In the genomic region with DNA sequence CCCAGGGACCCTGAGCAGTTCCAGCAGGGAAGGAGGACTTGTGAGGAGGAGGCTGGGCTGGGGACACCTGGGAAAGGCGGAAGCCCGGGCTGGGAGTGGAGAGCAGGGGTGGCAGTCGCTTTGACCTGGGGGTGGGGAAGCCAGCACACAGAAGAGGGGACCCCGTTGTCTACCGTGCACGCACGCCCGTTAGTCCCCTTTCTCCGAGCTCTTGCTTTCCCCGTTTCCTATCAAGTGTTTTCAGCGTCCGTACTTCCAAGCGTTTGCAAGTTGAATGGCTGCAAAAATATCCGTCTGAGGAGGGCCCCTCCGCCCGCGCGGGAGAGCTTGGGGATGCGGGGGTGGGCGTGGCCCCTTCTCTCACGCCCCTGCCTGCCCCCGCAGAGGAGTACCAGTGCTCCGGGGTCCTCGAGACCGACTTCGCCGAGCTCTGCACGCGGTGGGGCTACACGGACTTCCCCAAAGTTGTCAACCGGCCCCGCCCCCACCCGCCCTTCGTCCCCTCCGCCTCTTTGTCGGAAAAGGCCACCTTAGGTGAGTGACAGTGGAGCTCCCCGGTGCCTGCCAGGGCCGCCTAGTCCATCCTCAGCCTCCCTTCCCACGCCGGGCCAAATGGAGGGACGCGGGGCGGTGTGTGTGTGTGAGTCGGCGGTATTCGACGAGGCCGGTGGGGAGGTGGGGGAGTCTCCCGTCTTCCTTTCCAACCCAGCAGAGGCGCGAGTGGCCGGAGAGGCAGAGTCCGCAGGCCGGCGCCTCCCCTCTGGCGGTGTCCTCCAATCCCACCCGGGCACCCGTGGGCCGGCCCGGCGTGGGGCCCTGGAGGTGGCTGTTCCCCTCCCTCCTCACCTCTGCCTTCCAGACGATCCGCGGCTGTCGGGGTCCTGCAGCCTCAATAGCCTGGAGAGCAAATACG, we compare ENCODE assay signal across 15 cellular contexts. TPM values are rescaled to one million over a fixed set of nuclear protein-coding genes. Genes with fewer than 3 reads are reported as not detected.
DNase-seq lines count a peak whose midpoint lies in the region; ATAC-seq, FAIRE-seq and TF ChIP-seq lines count a peak whose summit lies in the region.
"Had no signal": no experiment of that assay in that cellular context is flagged by ENCODE, and none has a peak within 500 bp of the region (broad histone marks: within the 10 kb centered on the region; RNA-seq: fewer than 3 reads in every experiment).

No MANE protein-coding gene starts in this region.

- no peak for FAIRE-seq in GM12878 (lab: Jason Lieb, UNC)
- FAIRE-seq: GM18507 had no signal

- DNase-seq in Right ventricle myocardium superior (peak; percentile 37), left ventricle myocardium superior (no peak), GM12878 (ENCODE audit: low read depth, low spot score) (no peak), left kidney (ENCODE audit: low read depth, low spot score) (peak; percentile 71), GM13977 (ENCODE audit: low spot score) (no peak), NOMO-1 treated with dmso at 0.1 percent for 144 hours (lab: John Stamatoyannopoulos, UW; ENCODE audit: unreplicated experiment) (no peak), dorsolateral prefrontal cortex (no peak)
- DNase-seq: activated CD4-positive, alpha-beta T cell treated with anti-CD3 and anti-CD28 coated beads, Interleukin-2, amount 50 U/mL, for 1 hour; activated gamma-delta T cell treated with Interleukin-2 at 50 U/mL for 16 hours; central memory CD4-positive, alpha-beta T cell; NCI-H187 treated with DMSO at 0.1 percent for 48 hours had no signal

- H3K4me1 ChIP-seq in GM12878 (ENCODE audit: control insufficient read depth, insufficient read depth, low read length) = no peaks in the 10 kb centered on the region
- peaks cover 25% of the 10 kb centered on the region for H3K4me1 ChIP-seq in stomach smooth muscle (ENCODE audit: control insufficient read depth, insufficient read depth, low read length)

- ATAC-seq in Right ventricle myocardium superior (ENCODE audit: poor library complexity) (no peak), left ventricle myocardium superior (no peak), GM12878 (no peak)

- POLR2A ChIA-PET in GM12878 (lab: Charles Lee) = interaction anchor here (0.7 kb wide), 1 partner anchor 789 kb away, joined by 3 read pairs; no protein-coding TSS in a partner anchor

- WGBS in GM12878 (ENCODE audit: insufficient coverage, insufficient replicate concordance, low lambda C conversion rate, missing lambda C conversion rate) = 36% methylated on average over 55 of the region's 66 CpGs

- no peak overlapping the region for H2AFZ ChIP-seq in GM12878 (ENCODE audit: control insufficient read depth, low read depth, low read length)

- TF ChIP-seq CTCF in GM12878 (IDR thresholded peaks at IDR 0.05 in 2 of 3, conservative IDR thresholded peaks at IDR 0.05 in 1 of 3; ENCODE audit: control insufficient read depth in 2 of 3, extremely low read depth in 1 of 3, insufficient read depth in 1 of 3, low read depth in 3 of 3, low read length in 3 of 3) = no peak
- no peak for TF ChIP-seq CTCF in GM13977 (IDR thresholded peaks at IDR 0.05; ENCODE audit: extremely low read depth, insufficient read depth, missing control alignments)
- TF ChIP-seq CTCF in dorsolateral prefrontal cortex (IDR thresholded peaks at IDR 0.05 in 54 of 56, conservative IDR thresholded peaks at IDR 0.05 in 2 of 56; ENCODE audit: low read depth in 1 of 56, partially characterized antibody in 56 of 56) = no peak

- H3K36me3 ChIP-seq in GM12878 (ENCODE audit: control insufficient read depth in 2 of 2, insufficient read depth in 2 of 2, low read length in 1 of 2) = no peaks in the 10 kb centered on the region
- no peaks in the 10 kb centered on the region for H3K36me3 ChIP-seq in stomach smooth muscle (ENCODE audit: control insufficient read depth in 2 of 2, insufficient read depth in 2 of 2, low read length in 2 of 2)
- H3K36me3 ChIP-seq: neutrophil had no signal

- SMC1A ChIA-PET in GM12878 (lab: Charles Lee; ENCODE audit: uncharacterized antibody, unreplicated experiment) = no interaction called here

- H4K20me1 ChIP-seq in GM12878 (ENCODE audit: control insufficient read depth, insufficient read depth) = no peaks in the 10 kb centered on the region

- intact Hi-C loops in Right ventricle myocardium superior (cut with DNase I) = no loop called here
- intact Hi-C loops in left ventricle myocardium superior (cut with micrococcal nuclease) = no loop called here
- intact Hi-C loops in GM12878 (cut with micrococcal nuclease; ENCODE audit: unreplicated experiment) = no loop called here
- intact Hi-C loops in dorsolateral prefrontal cortex (cut with DNase I) = loop anchor here in 1 of 2 donors (5.0 kb wide), 1 partner anchor 148 kb away; no protein-coding TSS in a partner anchor

- no peak for TF ChIP-seq EP300 in GM12878 (IDR thresholded peaks at IDR 0.05; ENCODE audit: borderline replicate concordance in 1 of 2, control insufficient read depth in 1 of 2, low read depth in 2 of 2, low read length in 2 of 2)

- BruUV-seq in GM12878 (replicated peaks; lab: Mats Ljungman, UMichigan) = no TSS peak

- in situ Hi-C loops in GM12878 (cut with MboI) = no loop called here
- in situ Hi-C loops in GM13977 (cut with MboI; ENCODE audit: low pct_unique_long_range_greater_than_20kb, low sequenced_read_pairs, unreplicated experiment) = no loop called here

- H3K27ac ChIP-seq in GM12878 (ENCODE audit: control insufficient read depth, insufficient read depth) = no peak overlapping the region
- H3K27ac ChIP-seq in stomach smooth muscle (ENCODE audit: low read length) = no peak overlapping the region
- H3K27ac ChIP-seq in dorsolateral prefrontal cortex = no peak overlapping the region
- H3K27ac ChIP-seq: neutrophil had no signal

- no peak for TF ChIP-seq POLR2A in GM12878 (IDR thresholded peaks at IDR 0.05; ENCODE audit: low read depth, low read length)

- no peaks in the 10 kb centered on the region for H3K9me3 ChIP-seq in GM12878 (replicated peaks; ENCODE audit: control insufficient read depth, insufficient read depth, low read length)
- no peaks in the 10 kb centered on the region for H3K9me3 ChIP-seq in stomach smooth muscle (ENCODE audit: control insufficient read depth in 2 of 2, low read length in 2 of 2)
- H3K9me3 ChIP-seq: neutrophil had no signal

- peaks cover 21 to 29% of the 10 kb centered on the region in 2 experiments for H3K27me3 ChIP-seq in GM12878 (replicated peaks in 1 of 2; ENCODE audit: control insufficient read depth in 2 of 2, insufficient read depth in 2 of 2, low read length in 1 of 2)
- H3K27me3 ChIP-seq in stomach smooth muscle (ENCODE audit: control insufficient read depth in 1 of 2, insufficient read depth in 2 of 2, low read length in 2 of 2) = peaks cover 59 to 82% of the 10 kb centered on the region in 2 donors
- peaks cover 4 to 96% (median 82%) of the 10 kb centered on the region in 45 donors for H3K27me3 ChIP-seq in dorsolateral prefrontal cortex

- no peak for TF ChIP-seq RAD21 in GM12878 (IDR thresholded peaks at IDR 0.05; ENCODE audit: insufficient read depth, low read depth, low read length)

- no peak overlapping the region for H3K4me3 ChIP-seq in GM12878
- H3K4me3 ChIP-seq in stomach smooth muscle (ENCODE audit: low read length in 2 of 2) = peak overlapping the region; percentile 8 to 29
- H3K4me3 ChIP-seq in dorsolateral prefrontal cortex = peak overlapping the region in 6 of 59 donors; percentile 5 to 31 (median 18)

- CTCF ChIA-PET in GM12878 (lab: Yijun Ruan, JAX) = interaction anchor here (0.6 to 1.4 kb wide), 4 partner anchors 29 to 167 kb away, joined by 3 to 4 read pairs (median 3); no protein-coding TSS in a partner anchor

- H3K9ac ChIP-seq in GM12878 (ENCODE audit: control insufficient read depth, insufficient read depth, low read length) (no peak overlapping the region), stomach smooth muscle (ENCODE audit: low read length in 2 of 2) (no peak overlapping the region)

- RAD21 ChIA-PET in GM12878 (lab: Charles Lee; ENCODE audit: unreplicated experiment) = interaction anchor here (1.2 kb wide), 1 partner anchor 149 kb away, joined by 3 read pairs; no protein-coding TSS in a partner anchor

- H3K79me2 ChIP-seq in GM12878 (ENCODE audit: control insufficient read depth, insufficient read depth, low read length) = no peaks in the 10 kb centered on the region

- H3K4me2 ChIP-seq in GM12878 (ENCODE audit: control insufficient read depth, insufficient read depth) = no peak overlapping the region

RNA-seq across cellular contexts. Expression of gene LRRC71, which starts 3.4 kb away (rescaled TPM):
- total RNA-seq in Right ventricle myocardium superior (not detected), left ventricle myocardium superior (0.17 TPM), GM12878 (2014; rRNA removed) (not detected in 2 replicates), GM12878 (2014; rRNA removed; fragmentation: Illumina TruSeq; extraction: Trizol) (not detected in 2 replicates), GM12878 (2021) (not detected in 2 replicates), dorsolateral prefrontal cortex (under 1 TPM in 11 of 120 experiments, not detected in 109; 0.23 to 0.84 (median 0.42) TPM)
- not detected in 2 replicates for total RNA-seq in GM12878 (2013; cell fraction: nucleolus; rRNA removed)
- polyA plus RNA-seq in GM12878 (2011; ENCODE audit: low read depth) = not detected
- polyA plus RNA-seq in GM12878 (2011; rRNA removed) (not detected in 2 replicates), GM12878 (2014; fragmentation: Illumina TruSeq; extraction: Trizol) (not detected in 2 replicates), GM12878 (2014; fragmentation: Nextera tagmentation; extraction: Ambion mirVana) (not detected), GM12878 (2014; rRNA removed) (not detected in 2 replicates), GM12878 (2016; fragmentation: Nextera tagmentation; extraction: Ambion mirVana) (not detected)
- polyA plus RNA-seq in GM12878 (2011; cell fraction: cytosol; rRNA removed) = not detected in 2 replicates
- polyA plus RNA-seq in GM12878 (2011; cell fraction: nucleus; rRNA removed) = not detected in 2 replicates
- polyA plus RNA-seq in GM12878 (2012) = not detected in 2 replicates
- polyA minus RNA-seq in GM12878 (2011; rRNA and poly(A)+ RNA removed) = not detected in 2 replicates
- polyA minus RNA-seq in GM12878 (2011; cell fraction: cytosol; rRNA and poly(A)+ RNA removed) = not detected in 2 replicates
- not detected in 2 replicates for polyA minus RNA-seq in GM12878 (2011; cell fraction: nucleus; rRNA and poly(A)+ RNA removed)
- total RNA-seq: OCI-LY7 had no signal

RNA-seq across cellular contexts. Expression of gene PEAR1, which starts 30.3 kb away (rescaled TPM):
- total RNA-seq in Right ventricle myocardium superior (6.7 TPM), left ventricle myocardium superior (8.2 TPM), GM12878 (2014; rRNA removed) (under 0.01 TPM in 1 of 2 replicates, not detected in the other), GM12878 (2014; rRNA removed; fragmentation: Illumina TruSeq; extraction: Trizol) (not detected in 2 replicates), GM12878 (2021) (not detected in 2 replicates), dorsolateral prefrontal cortex (10 to 100 TPM in 7 of 120 experiments, 1 to 10 TPM in 113; 1.9 to 15.2 (median 5.0) TPM)
- not detected in 2 replicates for total RNA-seq in GM12878 (2013; cell fraction: nucleolus; rRNA removed)
- not detected for polyA plus RNA-seq in GM12878 (2011; ENCODE audit: low read depth)
- polyA plus RNA-seq in GM12878 (2011; rRNA removed) (not detected in 2 replicates), GM12878 (2014; fragmentation: Illumina TruSeq; extraction: Trizol) (not detected in 2 replicates), GM12878 (2014; fragmentation: Nextera tagmentation; extraction: Ambion mirVana) (not detected), GM12878 (2014; rRNA removed) (not detected in 2 replicates), GM12878 (2016; fragmentation: Nextera tagmentation; extraction: Ambion mirVana) (not detected)
- 0.02 TPM in 1 of 2 replicates, not detected in the other for polyA plus RNA-seq in GM12878 (2011; cell fraction: cytosol; rRNA removed)
- 0.06 and 0.09 TPM in 2 replicates for polyA plus RNA-seq in GM12878 (2011; cell fraction: nucleus; rRNA removed)
- polyA plus RNA-seq in GM12878 (2012) = 0.04 and 0.05 TPM in 2 replicates
- polyA minus RNA-seq in GM12878 (2011; rRNA and poly(A)+ RNA removed) = not detected in 2 replicates
- not detected in 2 replicates for polyA minus RNA-seq in GM12878 (2011; cell fraction: cytosol; rRNA and poly(A)+ RNA removed)
- polyA minus RNA-seq in GM12878 (2011; cell fraction: nucleus; rRNA and poly(A)+ RNA removed) = not detected in 2 replicates
- total RNA-seq: OCI-LY7 had no signal

Comparison
In these comparisons a context has a peak if more than half of its experiments do, and no peak if none do; other contexts are left out.
1. DNase-seq: peak in Right ventricle myocardium superior (single experiment) and left kidney (single experiment); none in left ventricle myocardium superior (single experiment), GM12878 (single experiment), GM13977 (single experiment), NOMO-1 treated with dmso at 0.1 percent for 144 hours (single experiment) and dorsolateral prefrontal cortex (0 of 10).